ENCODE assay signal across 15 cellular contexts in the genomic region with DNA sequence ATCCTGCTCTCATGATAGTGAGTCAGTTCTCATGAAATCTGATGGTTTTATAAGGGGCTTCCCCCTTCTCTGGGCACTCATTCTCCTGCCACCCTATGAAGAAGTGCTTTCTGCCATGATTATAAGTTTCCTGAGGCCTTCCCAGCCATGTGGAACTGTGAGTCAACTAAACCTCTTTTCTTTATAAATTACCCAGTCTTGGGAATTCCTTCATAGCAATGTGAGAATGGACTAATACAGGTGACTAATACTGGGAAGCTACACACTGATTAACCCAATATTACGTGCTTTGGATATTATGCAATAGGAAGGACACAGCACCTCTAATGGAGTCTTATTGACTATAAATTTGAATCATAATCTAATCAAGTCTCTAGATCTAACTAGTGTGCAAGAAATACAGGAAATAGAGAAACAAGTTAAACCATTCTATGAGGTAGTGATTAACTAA.
A peak's percentile ranks its signal among the peaks of the same experiment; 100 is the strongest.
DNase-seq lines count a peak whose midpoint lies in the region; ATAC-seq and TF ChIP-seq lines count a peak whose summit lies in the region.
"Had no signal": no experiment of that assay in that cellular context is flagged by ENCODE, and none has a peak within 500 bp of the region (broad histone marks: within the 10 kb centered on the region; RNA-seq: fewer than 3 reads in every experiment).

No MANE protein-coding gene starts in this region.

- peaks cover 0 to 4% (median 0%) of the 10 kb centered on the region in 7 donors for H3K9me3 Mint-ChIP-seq in CD14-positive monocyte
- H3K9me3 Mint-ChIP-seq: CD8-positive, alpha-beta memory T cell had no signal

- DNase-seq in GM03348 (ENCODE audit: low spot score) (peak; percentile 6), RKO (ENCODE audit: low spot score) (peak; percentile 38), retinal pigment epithelial cell (ENCODE audit: low read depth) (peak; percentile 62), CD14-positive monocyte (ENCODE audit: low spot score) (no peak), NCI-H2081 treated with DMSO at 0.1 percent for 48 hours (lab: John Stamatoyannopoulos, UW) (no peak)
- DNase-seq: activated naive CD4-positive, alpha-beta T cell treated with anti-CD3 and anti-CD28 coated beads, Interleukin-2, amount 50 U/mL, for 16 hours; CD8-positive, alpha-beta memory T cell; NCI-H1930; NCI-H774; SJCRH30; stomach had no signal

- peak; percentile 94 for ATAC-seq in esophagus mucosa
- no peak for ATAC-seq in GM18517 (IDR thresholded peaks at IDR 0.05; ENCODE audit: unreplicated experiment)
- ATAC-seq in HG02870 (IDR thresholded peaks at IDR 0.05; ENCODE audit: unreplicated experiment) = no peak

- H3K4me3 Mint-ChIP-seq in CD14-positive monocyte = no peak overlapping the region
- H3K4me3 Mint-ChIP-seq: CD8-positive, alpha-beta memory T cell had no signal

- intact Hi-C loops in CD14-positive monocyte (cut with micrococcal nuclease) = no loop called here

- TF ChIP-seq CTCF in retinal pigment epithelial cell (conservative IDR thresholded peaks at IDR 0.05; ENCODE audit: low read depth, low read length) (no peak), CD14-positive monocyte (IDR thresholded peaks at IDR 0.05) (no peak)

- no peaks in the 10 kb centered on the region for H3K27me3 Mint-ChIP-seq in CD14-positive monocyte (ENCODE audit: low read depth in 3 of 3)

- no peak overlapping the region for H3K4me3 ChIP-seq in retinal pigment epithelial cell (ENCODE audit: low read length)
- H3K4me3 ChIP-seq: right atrium auricular region, SJCRH30, stomach had no signal

- H3K36me3 Mint-ChIP-seq in CD14-positive monocyte = no peaks in the 10 kb centered on the region
- H3K36me3 Mint-ChIP-seq: CD8-positive, alpha-beta memory T cell had no signal

- H3K4me1 Mint-ChIP-seq in CD14-positive monocyte = no peaks in the 10 kb centered on the region
- H3K4me1 Mint-ChIP-seq: CD8-positive, alpha-beta memory T cell had no signal

- H3K27ac Mint-ChIP-seq in CD14-positive monocyte = no peak overlapping the region
- H3K27ac Mint-ChIP-seq: CD8-positive, alpha-beta memory T cell had no signal

Comparison
In these comparisons a context has a peak if more than half of its experiments do, and no peak if none do; other contexts are left out.
1. DNase-seq: peak in GM03348 (single experiment), RKO (single experiment) and retinal pigment epithelial cell (single experiment); none in CD14-positive monocyte (single experiment) and NCI-H2081 treated with DMSO at 0.1 percent for 48 hours (single experiment).